1 cellular context compared by ENCODE assay signal in genomic region chr12:85425926-85426325, GRCh38.
TF ChIP-seq lines count a peak whose summit lies in the region.

No MANE protein-coding gene starts in this region.

TF ChIP-seq in H1, 55 proteins besides CTCF, POLR2A, EP300 and RAD21:
- no peak for TF ChIP-seq TBP (IDR thresholded peaks at IDR 0.05; ENCODE audit: low read depth, low read length)
- no peak for TF ChIP-seq CBX8 (IDR thresholded peaks at IDR 0.05; ENCODE audit: borderline replicate concordance, low read depth, low read length)
- no peak for TF ChIP-seq RNF2 (IDR thresholded peaks at IDR 0.05; ENCODE audit: borderline replicate concordance, low read depth, low read length, missing control alignments, poor library complexity, severe bottlenecking)
